In genomic region chr5:27083763-27084420, GRCh38 we compare ENCODE assay signal across 35 cellular contexts. TPM values are rescaled to one million over a fixed set of nuclear protein-coding genes. Genes with fewer than 3 reads are reported as not detected.
DNase-seq lines count a peak whose midpoint lies in the region; ATAC-seq and TF ChIP-seq lines count a peak whose summit lies in the region.
"Had no signal": no experiment of that assay in that cellular context is flagged by ENCODE, and none has a peak within 500 bp of the region (broad histone marks: within the 10 kb centered on the region; RNA-seq: fewer than 3 reads in every experiment).

No MANE protein-coding gene starts in this region.

- H3K4me2 ChIP-seq in neuronal stem cell (ENCODE audit: insufficient read depth, low read length, poor library complexity, severe bottlenecking): no peak overlapping the region
- H3K4me2 ChIP-seq in hepatocyte: no peak overlapping the region
- H3K4me2 ChIP-seq: BLaER1 had no signal

- H3K27ac ChIP-seq in HUES6 (ENCODE audit: low read depth, low read length) (peak overlapping the region; percentile 85), neuronal stem cell (replicated peaks; ENCODE audit: low read length) (peak overlapping the region; percentile 33), hepatocyte (no peak overlapping the region)
- H3K27ac ChIP-seq: BLaER1, lower lobe of right lung, ovary, suprapubic skin, upper lobe of right lung had no signal

- H3K36me3 Mint-ChIP-seq in activated T-helper 17 cell treated with anti-CD3 and anti-CD28 coated beads, Interleukin-2, amount 50 U/mL, for 72 hours (ENCODE audit: low read depth): no peaks in the 10 kb centered on the region
- H3K36me3 Mint-ChIP-seq: activated naive CD8-positive, alpha-beta T cell treated with anti-CD3 and anti-CD28 coated beads for 36 hours; naive thymus-derived CD8-positive, alpha-beta T cell; T-cell had no signal

- no peak for TF ChIP-seq CTCF in astrocyte of the cerebellum (IDR thresholded peaks at IDR 0.05; ENCODE audit: low read depth, low read length, missing control alignments)
- TF ChIP-seq CTCF in fibroblast of the aortic adventitia (IDR thresholded peaks at IDR 0.05; ENCODE audit: insufficient read depth, low read length): no peak
- TF ChIP-seq CTCF in hepatocyte (IDR thresholded peaks at IDR 0.05; ENCODE audit: poor library complexity): no peak

- H2BK5ac ChIP-seq in neuronal stem cell (ENCODE audit: low read length): no peak overlapping the region

- H3K4me1 Mint-ChIP-seq in activated T-helper 17 cell treated with anti-CD3 and anti-CD28 coated beads, Interleukin-2, amount 50 U/mL, for 72 hours: no peaks in the 10 kb centered on the region
- H3K4me1 Mint-ChIP-seq: activated CD4-positive, alpha-beta T cell treated with anti-CD3 and anti-CD28 coated beads, Interleukin-2, amount 10 ng/mL, durations not matched to agents 7 days and 5 days; activated naive CD8-positive, alpha-beta T cell treated with anti-CD3 and anti-CD28 coated beads for 36 hours; central memory CD8-positive, alpha-beta T cell; naive thymus-derived CD8-positive, alpha-beta T cell; T-cell had no signal

- no peak overlapping the region for H3K4me3 Mint-ChIP-seq in activated T-helper 17 cell treated with anti-CD3 and anti-CD28 coated beads, Interleukin-2, amount 50 U/mL, for 72 hours
- H3K4me3 Mint-ChIP-seq: activated CD4-positive, alpha-beta T cell treated with anti-CD3 and anti-CD28 coated beads, Interleukin-2, amount 10 ng/mL, durations not matched to agents 7 days and 5 days; activated naive CD8-positive, alpha-beta T cell treated with anti-CD3 and anti-CD28 coated beads for 36 hours; central memory CD8-positive, alpha-beta T cell; naive thymus-derived CD8-positive, alpha-beta T cell; T-cell had no signal

- no CpG with 5 or more reads among the region's 8 CpGs for WGBS in neuronal stem cell (ENCODE audit: extremely low coverage in 2 of 2, insufficient read length in 2 of 2, insufficient replicate concordance in 1 of 2), 2 donors
- WGBS in hepatocyte (ENCODE audit: low lambda C conversion rate, missing lambda C conversion rate): 77% methylated on average over 8 of the region's 8 CpGs

- H3K18ac ChIP-seq in neuronal stem cell (ENCODE audit: low read length): no peak overlapping the region

- no peaks in the 10 kb centered on the region for H4K20me1 ChIP-seq in hepatocyte (ENCODE audit: insufficient read depth, poor library complexity, severe bottlenecking)
- H4K20me1 ChIP-seq: BLaER1 had no signal

- H3K4me3 ChIP-seq in HUES6 (ENCODE audit: low read depth, low read length) (0 out of 2 replicates have a peak overlapping the region, but pooled peaks have one; percentile 21), astrocyte of the cerebellum (ENCODE audit: low read depth, low read length) (no peak overlapping the region), fibroblast of the aortic adventitia (ENCODE audit: low read depth, low read length) (no peak overlapping the region), neuronal stem cell (ENCODE audit: low read length in 2 of 2) (no peak overlapping the region), hepatocyte (no peak overlapping the region)
- H3K4me3 ChIP-seq: BLaER1, lower lobe of right lung, ovary, suprapubic skin, upper lobe of right lung had no signal

- no peaks in the 10 kb centered on the region for H3K9me2 ChIP-seq in hepatocyte (replicated peaks; ENCODE audit: insufficient read depth)

- no peak for ATAC-seq in activated T-helper 17 cell treated with anti-CD3 and anti-CD28 coated beads, Interleukin-2, amount 50 U/mL, for 72 hours (replicated peaks)
- ATAC-seq: lower lobe of right lung; naive thymus-derived CD8-positive, alpha-beta T cell; T-cell; upper lobe of right lung had no signal

- H3K36me3 ChIP-seq in HUES6 (ENCODE audit: control insufficient read depth, insufficient read depth, low read length) (no peaks in the 10 kb centered on the region), neuronal stem cell (replicated peaks in 1 of 2; ENCODE audit: control insufficient read depth in 2 of 2, insufficient read depth in 2 of 2, low read length in 2 of 2) (no peaks in the 10 kb centered on the region), hepatocyte (replicated peaks; ENCODE audit: insufficient read depth, low read depth) (no peaks in the 10 kb centered on the region)
- H3K36me3 ChIP-seq: BLaER1, lower lobe of right lung, ovary, suprapubic skin, upper lobe of right lung had no signal

- no peak overlapping the region for H3K23ac ChIP-seq in neuronal stem cell (ENCODE audit: low read depth, low read length, poor library complexity)

- H3K4ac ChIP-seq in neuronal stem cell (ENCODE audit: low read length): no peak overlapping the region

- no peak overlapping the region for H4K8ac ChIP-seq in neuronal stem cell (ENCODE audit: low read depth, low read length)

- no peak overlapping the region for H3K14ac ChIP-seq in neuronal stem cell (ENCODE audit: low read length)

- no peaks in the 10 kb centered on the region for H3K9me3 Mint-ChIP-seq in activated T-helper 17 cell treated with anti-CD3 and anti-CD28 coated beads, Interleukin-2, amount 50 U/mL, for 72 hours

- H2BK15ac ChIP-seq in neuronal stem cell (ENCODE audit: low read length): no peak overlapping the region

- H2AFZ ChIP-seq in neuronal stem cell (ENCODE audit: low read length): peak overlapping the region; percentile 85
- H2AFZ ChIP-seq in hepatocyte: no peak overlapping the region

- H2BK12ac ChIP-seq in neuronal stem cell (ENCODE audit: low read length): no peak overlapping the region

- in situ Hi-C loops in astrocyte of the cerebellum (cut with HindIII; ENCODE audit: low sequenced_read_pairs): no loop called here

- no peak overlapping the region for H2AK5ac ChIP-seq in neuronal stem cell (ENCODE audit: low read depth, low read length)

- no peaks in the 10 kb centered on the region for H3K79me1 ChIP-seq in neuronal stem cell (ENCODE audit: low read depth, low read length)

- H3K4me1 ChIP-seq in HUES6 (ENCODE audit: control insufficient read depth, insufficient read depth, low read length): peaks cover 21% of the 10 kb centered on the region
- peaks cover 0 to 26% of the 10 kb centered on the region in 2 donors for H3K4me1 ChIP-seq in neuronal stem cell (ENCODE audit: control insufficient read depth in 2 of 2, insufficient read depth in 1 of 2, low read depth in 1 of 2, low read length in 2 of 2)
- H3K4me1 ChIP-seq in hepatocyte (ENCODE audit: insufficient read depth): no peaks in the 10 kb centered on the region
- H3K4me1 ChIP-seq: BLaER1, lower lobe of right lung, suprapubic skin, upper lobe of right lung had no signal

- H3K27ac Mint-ChIP-seq in activated T-helper 17 cell treated with anti-CD3 and anti-CD28 coated beads, Interleukin-2, amount 50 U/mL, for 72 hours: no peak overlapping the region
- H3K27ac Mint-ChIP-seq: activated CD4-positive, alpha-beta T cell treated with anti-CD3 and anti-CD28 coated beads, Interleukin-2, amount 10 ng/mL, durations not matched to agents 7 days and 5 days; activated naive CD8-positive, alpha-beta T cell treated with anti-CD3 and anti-CD28 coated beads for 36 hours; naive thymus-derived CD8-positive, alpha-beta T cell; T-cell had no signal

- H3K27me3 ChIP-seq in HUES6 (ENCODE audit: control insufficient read depth, insufficient read depth, low read length) (no peaks in the 10 kb centered on the region), neuronal stem cell (ENCODE audit: control insufficient read depth in 3 of 3, insufficient read depth in 3 of 3, low read depth in 1 of 3, low read length in 3 of 3) (no peaks in the 10 kb centered on the region), hepatocyte (no peaks in the 10 kb centered on the region)
- H3K27me3 ChIP-seq: BLaER1, ovary, suprapubic skin, upper lobe of right lung had no signal

- H3K9me3 ChIP-seq in HUES6 (ENCODE audit: control insufficient read depth, insufficient read depth, low read depth, low read length): peaks cover 17% of the 10 kb centered on the region
- H3K9me3 ChIP-seq in neuronal stem cell (replicated peaks in 1 of 2; ENCODE audit: control insufficient read depth in 2 of 2, insufficient read depth in 1 of 2, low read depth in 1 of 2, low read length in 2 of 2): peaks cover 0 to 20% of the 10 kb centered on the region in 2 donors
- H3K9me3 ChIP-seq in hepatocyte (ENCODE audit: low read depth): no peaks in the 10 kb centered on the region
- H3K9me3 ChIP-seq: BLaER1, lower lobe of right lung, ovary, suprapubic skin, upper lobe of right lung had no signal

- no peak overlapping the region for H2BK120ac ChIP-seq in neuronal stem cell (ENCODE audit: low read depth, low read length)

- H4K91ac ChIP-seq in neuronal stem cell (ENCODE audit: low read depth, low read length, poor library complexity): no peak overlapping the region

- no peak overlapping the region for H3K9ac ChIP-seq in HUES6 (ENCODE audit: low read length)
- H3K9ac ChIP-seq in neuronal stem cell (ENCODE audit: low read depth, low read length, poor library complexity): no peak overlapping the region
- H3K9ac ChIP-seq: BLaER1 had no signal

- no peaks in the 10 kb centered on the region for H3K79me2 ChIP-seq in hepatocyte

- DNase-seq in astrocyte of the cerebellum (ENCODE audit: low read depth): peak; percentile 32
- DNase-seq in fibroblast of the aortic adventitia (ENCODE audit: low read depth): peak; percentile 13
- DNase-seq in neuronal stem cell (ENCODE audit: low spot score): no peak
- no peak for DNase-seq in DMS153 treated with DMSO at 0.1 percent for 48 hours (lab: John Stamatoyannopoulos, UW; ENCODE audit: unreplicated experiment)
- no peak for DNase-seq in hepatocyte (ENCODE audit: low spot score)
- DNase-seq in MV-4-11 (lab: John Stamatoyannopoulos, UW): no peak
- DNase-seq: activated CD4-positive, alpha-beta T cell treated with anti-CD3 and anti-CD28 coated beads, Interleukin-2, amount 10 ng/mL, durations not matched to agents 7 days and 5 days; activated effector memory CD4-positive, alpha-beta T cell treated with anti-CD3 and anti-CD28 coated beads, Interleukin-2, amount 50 U/mL, for 16 hours; activated naive CD8-positive, alpha-beta T cell treated with anti-CD3 and anti-CD28 coated beads for 36 hours; anterior cingulate cortex; GF-D8; lower lobe of right lung; naive thymus-derived CD8-positive, alpha-beta T cell; NCI-H1092 treated with DMSO at 0.1 percent for 48 hours; NCI-H187 treated with DMSO at 0.1 percent for 48 hours; NCI-H2171 treated with DMSO at 0.1 percent for 48 hours; NCI-H510A treated with DMSO at 0.1 percent for 48 hours; ovary; stimulated activated CD4-positive, alpha-beta T cell treated with anti-CD3 and anti-CD28 coated beads, Interleukin-1b, Interleukin-23, amount 100 ng/mL, for 48 hours; stimulated activated naive CD4-positive, alpha-beta T cell treated with Interleukin-2 at 50 U/mL for 16 hours; T-cell; upper lobe of right lung had no signal

- no peaks in the 10 kb centered on the region for H3K27me3 Mint-ChIP-seq in activated T-helper 17 cell treated with anti-CD3 and anti-CD28 coated beads, Interleukin-2, amount 50 U/mL, for 72 hours
- H3K27me3 Mint-ChIP-seq: activated CD4-positive, alpha-beta T cell treated with anti-CD3 and anti-CD28 coated beads, Interleukin-2, amount 10 ng/mL, durations not matched to agents 7 days and 5 days; activated naive CD8-positive, alpha-beta T cell treated with anti-CD3 and anti-CD28 coated beads for 36 hours; central memory CD8-positive, alpha-beta T cell; naive thymus-derived CD8-positive, alpha-beta T cell; T-cell had no signal

RNA-seq across cellular contexts. Expression of gene CDH9, which starts 45.5 kb away (rescaled TPM):
- total RNA-seq in fibroblast of the aortic adventitia (ENCODE audit: low replicate concordance) (0.16 TPM in 1 of 2 replicates, not detected in the other), hepatocyte (0.53 and 2.2 TPM in 2 replicates)
- not detected for polyA plus RNA-seq in neuronal stem cell (2013, experiment 1 of 2)
- polyA plus RNA-seq in neuronal stem cell (2013, experiment 2 of 2): 0.01 TPM
- 0.80 and 2.4 TPM in 2 replicates for polyA plus RNA-seq in hepatocyte
- not detected for total RNA-seq in activated T-helper 17 cell treated with anti-CD3 and anti-CD28 coated beads, Interleukin-2, amount 50 U/mL, for 72 hours
- total RNA-seq: activated CD4-positive, alpha-beta T cell treated with anti-CD3 and anti-CD28 coated beads, Interleukin-2, amount 10 ng/mL, durations not matched to agents 7 days and 5 days; activated CD8-positive, alpha-beta memory T cell treated with anti-CD3 and anti-CD28 coated beads for 36 hours; activated naive CD8-positive, alpha-beta T cell treated with anti-CD3 and anti-CD28 coated beads for 36 hours; dermis microvascular lymphatic vessel endothelial cell; endothelial cell of umbilical vein; glomerular endothelial cell; kidney epithelial cell; lower lobe of right lung; naive thymus-derived CD8-positive, alpha-beta T cell; OCI-LY7; ovary; renal cortical epithelial cell; suprapubic skin; upper lobe of right lung had no signal
- polyA plus RNA-seq: AG04450; endothelial cell of umbilical vein; naive thymus-derived CD8-positive, alpha-beta T cell; ovary had no signal

Comparison
In these comparisons a context has a peak if more than half of its experiments do, and no peak if none do; other contexts are left out.
1. DNase-seq: peak in astrocyte of the cerebellum (single experiment) and fibroblast of the aortic adventitia (single experiment); none in neuronal stem cell (single experiment), DMS153 treated with DMSO at 0.1 percent for 48 hours (single experiment), hepatocyte (single experiment) and MV-4-11 (single experiment).